ENCODE assay signal across 2 cellular contexts in the genomic region with DNA sequence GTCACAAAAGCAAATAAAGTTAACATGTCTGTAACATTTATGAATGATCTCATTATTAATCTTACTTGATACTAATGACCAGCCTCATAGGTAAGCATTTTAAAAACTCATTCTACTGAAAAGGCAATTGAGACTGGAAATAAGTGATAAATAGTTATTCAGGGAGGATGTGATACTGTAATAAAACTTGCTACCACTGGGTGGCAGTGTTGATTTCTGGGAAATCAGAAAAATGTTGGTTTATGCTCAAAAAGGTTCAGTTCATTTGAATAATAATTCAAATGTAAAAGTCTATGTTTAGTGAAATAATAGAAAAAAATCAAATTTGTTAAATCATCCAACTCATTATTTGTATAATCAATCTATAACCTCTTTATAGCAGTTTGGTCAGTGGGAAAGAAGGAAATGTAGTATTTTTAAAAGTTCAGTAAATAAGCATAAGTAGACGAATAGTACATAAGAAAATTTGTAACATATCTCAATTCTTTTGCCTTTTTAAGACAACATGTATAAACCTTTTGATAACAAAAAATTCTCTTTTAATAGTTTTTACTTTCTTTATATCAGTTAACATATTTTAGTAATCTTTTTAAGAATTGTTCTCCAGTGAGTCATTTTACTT.
TF ChIP-seq lines count a peak whose summit lies in the region.

No MANE protein-coding gene starts in this region.

TF ChIP-seq in HCT116, 20 proteins besides CTCF, POLR2A, EP300 and RAD21:
- no peak for TF ChIP-seq ZNF274 (IDR thresholded peaks at IDR 0.05; ENCODE audit: low read depth, low read length)
- TF ChIP-seq POLR2AphosphoS5 (IDR thresholded peaks at IDR 0.05; ENCODE audit: low read depth, low read length) = no peak
- TF ChIP-seq YY1 (IDR thresholded peaks at IDR 0.05; ENCODE audit: extremely low read depth, insufficient replicate concordance, low read depth, low read length) = no peak
- TF ChIP-seq, protein P1, sequence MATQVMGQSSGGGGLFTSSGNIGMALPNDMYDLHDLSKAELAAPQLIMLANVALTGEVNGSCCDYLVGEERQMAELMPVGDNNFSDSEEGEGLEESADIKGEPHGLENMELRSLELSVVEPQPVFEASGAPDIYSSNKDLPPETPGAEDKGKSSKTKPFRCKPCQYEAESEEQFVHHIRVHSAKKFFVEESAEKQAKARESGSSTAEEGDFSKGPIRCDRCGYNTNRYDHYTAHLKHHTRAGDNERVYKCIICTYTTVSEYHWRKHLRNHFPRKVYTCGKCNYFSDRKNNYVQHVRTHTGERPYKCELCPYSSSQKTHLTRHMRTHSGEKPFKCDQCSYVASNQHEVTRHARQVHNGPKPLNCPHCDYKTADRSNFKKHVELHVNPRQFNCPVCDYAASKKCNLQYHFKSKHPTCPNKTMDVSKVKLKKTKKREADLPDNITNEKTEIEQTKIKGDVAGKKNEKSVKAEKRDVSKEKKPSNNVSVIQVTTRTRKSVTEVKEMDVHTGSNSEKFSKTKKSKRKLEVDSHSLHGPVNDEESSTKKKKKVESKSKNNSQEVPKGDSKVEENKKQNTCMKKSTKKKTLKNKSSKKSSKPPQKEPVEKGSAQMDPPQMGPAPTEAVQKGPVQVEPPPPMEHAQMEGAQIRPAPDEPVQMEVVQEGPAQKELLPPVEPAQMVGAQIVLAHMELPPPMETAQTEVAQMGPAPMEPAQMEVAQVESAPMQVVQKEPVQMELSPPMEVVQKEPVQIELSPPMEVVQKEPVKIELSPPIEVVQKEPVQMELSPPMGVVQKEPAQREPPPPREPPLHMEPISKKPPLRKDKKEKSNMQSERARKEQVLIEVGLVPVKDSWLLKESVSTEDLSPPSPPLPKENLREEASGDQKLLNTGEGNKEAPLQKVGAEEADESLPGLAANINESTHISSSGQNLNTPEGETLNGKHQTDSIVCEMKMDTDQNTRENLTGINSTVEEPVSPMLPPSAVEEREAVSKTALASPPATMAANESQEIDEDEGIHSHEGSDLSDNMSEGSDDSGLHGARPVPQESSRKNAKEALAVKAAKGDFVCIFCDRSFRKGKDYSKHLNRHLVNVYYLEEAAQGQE (IDR thresholded peaks at IDR 0.05; ENCODE audit: low read depth) = no peak
- TF ChIP-seq, protein P2, sequence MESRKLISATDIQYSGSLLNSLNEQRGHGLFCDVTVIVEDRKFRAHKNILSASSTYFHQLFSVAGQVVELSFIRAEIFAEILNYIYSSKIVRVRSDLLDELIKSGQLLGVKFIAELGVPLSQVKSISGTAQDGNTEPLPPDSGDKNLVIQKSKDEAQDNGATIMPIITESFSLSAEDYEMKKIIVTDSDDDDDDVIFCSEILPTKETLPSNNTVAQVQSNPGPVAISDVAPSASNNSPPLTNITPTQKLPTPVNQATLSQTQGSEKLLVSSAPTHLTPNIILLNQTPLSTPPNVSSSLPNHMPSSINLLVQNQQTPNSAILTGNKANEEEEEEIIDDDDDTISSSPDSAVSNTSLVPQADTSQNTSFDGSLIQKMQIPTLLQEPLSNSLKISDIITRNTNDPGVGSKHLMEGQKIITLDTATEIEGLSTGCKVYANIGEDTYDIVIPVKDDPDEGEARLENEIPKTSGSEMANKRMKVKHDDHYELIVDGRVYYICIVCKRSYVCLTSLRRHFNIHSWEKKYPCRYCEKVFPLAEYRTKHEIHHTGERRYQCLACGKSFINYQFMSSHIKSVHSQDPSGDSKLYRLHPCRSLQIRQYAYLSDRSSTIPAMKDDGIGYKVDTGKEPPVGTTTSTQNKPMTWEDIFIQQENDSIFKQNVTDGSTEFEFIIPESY (IDR thresholded peaks at IDR 0.05; ENCODE audit: extremely low read depth, insufficient replicate concordance, low read length) = no peak
- TF ChIP-seq EZH2phosphoT487 (IDR thresholded peaks at IDR 0.05; ENCODE audit: borderline replicate concordance) = no peak
- TF ChIP-seq TCF7L2 (IDR thresholded peaks at IDR 0.05; ENCODE audit: borderline replicate concordance, extremely low read depth, insufficient read depth, insufficient read length) = no peak
- TF ChIP-seq ELF1 (IDR thresholded peaks at IDR 0.05; ENCODE audit: borderline replicate concordance, low read depth) = no peak
- TF ChIP-seq SP1 (IDR thresholded peaks at IDR 0.05; ENCODE audit: low read depth) = no peak
- TF ChIP-seq CEBPB (IDR thresholded peaks at IDR 0.05; ENCODE audit: low read depth) = no peak
- TF ChIP-seq JUND (IDR thresholded peaks at IDR 0.05) = no peak

TF ChIP-seq in HEK293T, 16 proteins besides CTCF, POLR2A, EP300 and RAD21:
- TF ChIP-seq TARDBP (IDR thresholded peaks at IDR 0.05) (no peak), FOXM1 (IDR thresholded peaks at IDR 0.05; ENCODE audit: borderline replicate concordance) (no peak), ZNF384 (IDR thresholded peaks at IDR 0.05) (no peak), FOXK2 (IDR thresholded peaks at IDR 0.05) (no peak), BHLHE40 (IDR thresholded peaks at IDR 0.05; ENCODE audit: borderline replicate concordance) (no peak), L3MBTL2 (conservative IDR thresholded peaks at IDR 0.05) (no peak), LEF1 (IDR thresholded peaks at IDR 0.05; ENCODE audit: borderline replicate concordance) (no peak), CTBP1 (IDR thresholded peaks at IDR 0.05; ENCODE audit: borderline replicate concordance) (no peak), ELF4 (IDR thresholded peaks at IDR 0.05) (no peak), FOXA1 (IDR thresholded peaks at IDR 0.05) (no peak), ARNT (IDR thresholded peaks at IDR 0.05) (no peak), SUZ12 (IDR thresholded peaks at IDR 0.05) (no peak), HDGF (IDR thresholded peaks at IDR 0.05; ENCODE audit: borderline replicate concordance) (no peak), SP1 (IDR thresholded peaks at IDR 0.05) (no peak), NFRKB (IDR thresholded peaks at IDR 0.05) (no peak)
- TF ChIP-seq, protein P3, sequence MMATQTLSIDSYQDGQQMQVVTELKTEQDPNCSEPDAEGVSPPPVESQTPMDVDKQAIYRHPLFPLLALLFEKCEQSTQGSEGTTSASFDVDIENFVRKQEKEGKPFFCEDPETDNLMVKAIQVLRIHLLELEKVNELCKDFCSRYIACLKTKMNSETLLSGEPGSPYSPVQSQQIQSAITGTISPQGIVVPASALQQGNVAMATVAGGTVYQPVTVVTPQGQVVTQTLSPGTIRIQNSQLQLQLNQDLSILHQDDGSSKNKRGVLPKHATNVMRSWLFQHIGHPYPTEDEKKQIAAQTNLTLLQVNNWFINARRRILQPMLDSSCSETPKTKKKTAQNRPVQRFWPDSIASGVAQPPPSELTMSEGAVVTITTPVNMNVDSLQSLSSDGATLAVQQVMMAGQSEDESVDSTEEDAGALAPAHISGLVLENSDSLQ (IDR thresholded peaks at IDR 0.05) = no peak
